ENCODE assay signal across 1 cellular context in genomic region chr5:159207616-159208507, GRCh38.
TF ChIP-seq lines count a peak whose summit lies in the region.

No MANE protein-coding gene starts in this region.

TF ChIP-seq in HCT116, 20 proteins besides CTCF, POLR2A, EP300 and RAD21 (continued from another document):
- TF ChIP-seq REST (IDR thresholded peaks at IDR 0.05; ENCODE audit: low read depth) (no peak), ZBTB33 (IDR thresholded peaks at IDR 0.05; ENCODE audit: extremely low read depth, insufficient replicate concordance, low read length) (no peak), JUND (IDR thresholded peaks at IDR 0.05) (no peak), EZH2phosphoT487 (IDR thresholded peaks at IDR 0.05; ENCODE audit: borderline replicate concordance) (no peak), SIN3A (IDR thresholded peaks at IDR 0.05; ENCODE audit: low read depth) (peak; percentile 64; the same call in 1 of the 2 replicates)
TF ChIP-seq in HCT116: peak in this region for 5.
